Comparison of ENCODE assay signal across 19 cellular contexts in genomic region chr17:59527325-59527917, GRCh38. TPM values are rescaled to one million over a fixed set of nuclear protein-coding genes. Genes with fewer than 3 reads are reported as not detected.
DNase-seq lines count a peak whose midpoint lies in the region; ATAC-seq, FAIRE-seq and TF ChIP-seq lines count a peak whose summit lies in the region.
"Had no signal": no experiment of that assay in that cellular context is flagged by ENCODE, and none has a peak within 500 bp of the region (broad histone marks: within the 10 kb centered on the region; RNA-seq: fewer than 3 reads in every experiment).

No MANE protein-coding gene starts in this region.

- no peaks in the 10 kb centered on the region for H3K9me3 ChIP-seq in H1 (ENCODE audit: insufficient read depth in 2 of 2, low read depth in 1 of 2, low read length in 1 of 2)
- no peaks in the 10 kb centered on the region for H3K9me3 ChIP-seq in tibial artery

- DNase-seq in DMS 273 (lab: John Stamatoyannopoulos, UW; ENCODE audit: unreplicated experiment): peak; percentile 35
- DNase-seq in DMS 273 treated with DMSO at 0.1 percent for 48 hours (lab: John Stamatoyannopoulos, UW): no peak
- DNase-seq in ELR (ENCODE audit: low read depth): peak; percentile 13
- no peak for DNase-seq in H1 (ENCODE audit: low read depth in 1 of 2, low spot score in 2 of 2)
- DNase-seq in tibial artery: no peak
- DNase-seq in amygdala (lab: John Stamatoyannopoulos, UW): no peak
- no peak for DNase-seq in left ventricle myocardium superior
- DNase-seq: DMS153, EL, H9, NCI-H1105 treated with DMSO at 0.1 percent for 48 hours, NCI-H187, NCI-H2107, NCI-H510A, SW 1271 had no signal

- no peak for TF ChIP-seq CTCF in H1 (IDR thresholded peaks at IDR 0.05; ENCODE audit: control extremely low read depth in 1 of 3, insufficient read depth in 1 of 3, low read depth in 1 of 3, low read length in 3 of 3)
- TF ChIP-seq CTCF in tibial artery (IDR thresholded peaks at IDR 0.05): no peak

- H3K4ac ChIP-seq in H1 (replicated peaks; ENCODE audit: insufficient read length, low read depth, low read length): no peak overlapping the region

- H3K27me3 ChIP-seq in H1 (replicated peaks in 1 of 4; ENCODE audit: control insufficient read depth in 3 of 4, extremely low read depth in 1 of 4, insufficient read depth in 3 of 4, low read length in 3 of 4) (no peaks in the 10 kb centered on the region; a peak in 1 of 7 replicates), tibial artery (no peaks in the 10 kb centered on the region)

- WGBS in H1 (ENCODE audit: extremely low coverage in 1 of 2, insufficient coverage in 1 of 2, insufficient read length in 1 of 2, insufficient replicate concordance in 2 of 2, low coverage in 1 of 2, low lambda C conversion rate in 2 of 2, missing lambda C conversion rate in 1 of 2), 2 experiments: 90% methylated on average over 6 of the region's 6 CpGs; no CpG with 5 or more reads in 1 of the 2 experiments

- H2BK15ac ChIP-seq in H1 (ENCODE audit: low read length): no peak overlapping the region

- no peak overlapping the region for H3K4me2 ChIP-seq in H1 (ENCODE audit: insufficient read depth in 1 of 2, low read depth in 2 of 2, low read length in 2 of 2)

- H3K14ac ChIP-seq in H1 (ENCODE audit: insufficient read length): no peak overlapping the region

- no peak overlapping the region for H3K27ac ChIP-seq in H1 (ENCODE audit: low read depth, low read length)
- no peak overlapping the region for H3K27ac ChIP-seq in tibial artery
- H3K27ac ChIP-seq: 22Rv1, HL-60 had no signal

- TF ChIP-seq POLR2A in H1 (IDR thresholded peaks at IDR 0.05; ENCODE audit: control extremely low read depth in 1 of 2, low read depth in 2 of 2, low read length in 2 of 2): peak in 1 of 2 experiments; percentile 42; a peak in 1 of 3 replicates

- TF ChIP-seq EP300 in H1 (IDR thresholded peaks at IDR 0.05; ENCODE audit: borderline replicate concordance in 1 of 2, low read depth in 2 of 2, low read length in 2 of 2): no peak

- no peak for FAIRE-seq in H1 (lab: Jason Lieb, UNC)

- no peak overlapping the region for H4K91ac ChIP-seq in H1 (replicated peaks; ENCODE audit: insufficient read length, low read length)

- POLR2A ChIA-PET in H1 (lab: Charles Lee; ENCODE audit: partially characterized antibody): interaction anchor here (0.7 kb wide), 1 partner anchor 217 kb away, joined by 3 read pairs; no protein-coding TSS in a partner anchor

- H4K5ac ChIP-seq in H1 (ENCODE audit: insufficient read length, low read depth, low read length): no peak overlapping the region

- H2BK20ac ChIP-seq in H1 (ENCODE audit: low read length): no peak overlapping the region

- no peaks in the 10 kb centered on the region for H3K79me2 ChIP-seq in H1 (ENCODE audit: control insufficient read depth in 1 of 2, insufficient read depth in 2 of 2, low read length in 2 of 2)

- TF ChIP-seq RAD21 in H1 (IDR thresholded peaks at IDR 0.05 in 1 of 2, conservative IDR thresholded peaks at IDR 0.05 in 1 of 2; ENCODE audit: low read depth in 2 of 2, low read length in 2 of 2): no peak

- no peak overlapping the region for H3K4me3 ChIP-seq in H1 (ENCODE audit: extremely low read depth in 1 of 4, insufficient read depth in 2 of 4, low read depth in 3 of 4, low read length in 4 of 4)
- H3K4me3 ChIP-seq in tibial artery: no peak overlapping the region

- H2BK12ac ChIP-seq in H1 (ENCODE audit: low read depth, low read length): no peak overlapping the region

- no peak overlapping the region for H2BK5ac ChIP-seq in H1 (ENCODE audit: low read depth, low read length)

- H3K9ac ChIP-seq in H1 (replicated peaks in 1 of 4; ENCODE audit: extremely low read depth in 1 of 4, low read depth in 3 of 4, low read length in 3 of 4): no peak overlapping the region

- H3K36me3 ChIP-seq in H1 (ENCODE audit: control insufficient read depth in 2 of 4, insufficient read depth in 4 of 4, low read length in 3 of 4) (no peaks in the 10 kb centered on the region), tibial artery (no peaks in the 10 kb centered on the region)

- H4K8ac ChIP-seq in H1 (ENCODE audit: extremely low read depth, insufficient read depth, low read length): no peak overlapping the region

- H2AK5ac ChIP-seq in H1 (ENCODE audit: low read depth, low read length): no peak overlapping the region

- no peaks in the 10 kb centered on the region for H3K79me1 ChIP-seq in H1 (ENCODE audit: low read depth, low read length)

- H3K4me1 ChIP-seq in H1 (replicated peaks in 1 of 4; ENCODE audit: control insufficient read depth in 3 of 4, insufficient read depth in 4 of 4, low read length in 3 of 4) (no peaks in the 10 kb centered on the region), tibial artery (no peaks in the 10 kb centered on the region)

- H3K56ac ChIP-seq in H1 (replicated peaks; ENCODE audit: insufficient read length, low read depth, low read length): no peak overlapping the region

- H2AFZ ChIP-seq in H1 (ENCODE audit: low read length): no peak overlapping the region

- no peaks in the 10 kb centered on the region for H3K23me2 ChIP-seq in H1 (ENCODE audit: low read depth, low read length)

- no peak overlapping the region for H3K18ac ChIP-seq in H1 (ENCODE audit: extremely low read depth, low read length)

- intact Hi-C loops in tibial artery (cut with DNase I; ENCODE audit: low total_unique reads): no loop called here
- intact Hi-C loops in left ventricle myocardium superior (cut with micrococcal nuclease): no loop called here

- ATAC-seq in left ventricle myocardium superior: no peak
- ATAC-seq: Panc1 had no signal

- CTCF ChIA-PET in H1 (lab: Charles Lee; ENCODE audit: partially characterized antibody): interaction anchor here (0.8 to 1.3 kb wide), 2 partner anchors 32 to 63 kb away, joined by 3 to 4 read pairs; no protein-coding TSS in a partner anchor

- H3K23ac ChIP-seq in H1 (ENCODE audit: insufficient read length): no peak overlapping the region

- H4K20me1 ChIP-seq in H1 (replicated peaks in 1 of 2; ENCODE audit: control insufficient read depth in 1 of 2, insufficient read depth in 2 of 2, low read length in 2 of 2): no peaks in the 10 kb centered on the region

- H2BK120ac ChIP-seq in H1 (replicated peaks; ENCODE audit: low read depth, low read length): no peak overlapping the region

TF ChIP-seq in PFSK-1, 5 proteins besides CTCF, POLR2A, EP300 and RAD21:
- no peak for TF ChIP-seq TAF1 (IDR thresholded peaks at IDR 0.05; ENCODE audit: borderline replicate concordance, insufficient read depth, low read length)
- 0 out of 2 replicates have a peak, but pooled peaks have one; percentile 22 for TF ChIP-seq POLR2AphosphoS5 (IDR thresholded peaks at IDR 0.05; ENCODE audit: low read depth, low read length)

TF ChIP-seq in H1, 55 proteins besides CTCF, POLR2A, EP300 and RAD21:
- TF ChIP-seq ASH2L (IDR thresholded peaks at IDR 0.05; ENCODE audit: low read length) (no peak), EZH2 (IDR thresholded peaks at IDR 0.05; ENCODE audit: low read depth, low read length, severe bottlenecking) (no peak), TAF7 (optimal IDR thresholded peaks at IDR 0.05; ENCODE audit: borderline replicate concordance, low read depth, low read length) (peak; percentile 74), POLR2AphosphoS5 (IDR thresholded peaks at IDR 0.05; ENCODE audit: low read depth, low read length) (peak; percentile 56; the same call in 1 of the 2 replicates), ZNF274 (IDR thresholded peaks at IDR 0.05; ENCODE audit: borderline replicate concordance, extremely low read depth, low read length) (no peak), MAFK (IDR thresholded peaks at IDR 0.05; ENCODE audit: low read depth, low read length) (no peak)
TF ChIP-seq in H1: peak in this region for 2.

RNA-seq across cellular contexts. Expression of gene DHX40, which starts 38.0 kb away (rescaled TPM):
- 9.5 TPM for polyA plus RNA-seq in PFSK-1 (2012; ENCODE audit: insufficient read length, low read depth)
- 28.3 and 28.5 TPM in 2 replicates for total RNA-seq in H1 (2021; fragmentation: NEBNext Ultra II Directional; extraction: Animal tissue kit (Norgen Biotek cat#: 25700))
- 7.5 and 13.5 TPM in 2 replicates for polyA plus RNA-seq in H1 (2011; rRNA removed)
- polyA plus RNA-seq in H1 (2011; cell fraction: cytosol; rRNA removed): 16.4 TPM
- polyA plus RNA-seq in H1 (2011; cell fraction: nucleus; rRNA removed): 6.0 TPM
- 19.5 to 27.7 TPM (median 20.9 TPM) in 4 replicates for polyA plus RNA-seq in H1 (2012, experiment 1 of 2)
- 1.3 TPM for polyA plus RNA-seq in H1 (2012, experiment 2 of 2)
- polyA plus RNA-seq in H1 (2013, experiment 1 of 2): 14.8 TPM
- 14.9 TPM for polyA plus RNA-seq in H1 (2013, experiment 2 of 2)
- polyA minus RNA-seq in H1 (2011; rRNA and poly(A)+ RNA removed): 22.8 and 29.6 TPM in 2 replicates
- polyA minus RNA-seq in H1 (2011; cell fraction: cytosol; rRNA and poly(A)+ RNA removed): 25.8 TPM
- polyA minus RNA-seq in H1 (2011; cell fraction: nucleus; rRNA and poly(A)+ RNA removed): 23.5 TPM
- 20.9 TPM for total RNA-seq in left ventricle myocardium superior

Comparison
In these comparisons a context has a peak if more than half of its experiments do, and no peak if none do; other contexts are left out.
1. DNase-seq: peak in DMS 273 (single experiment) and ELR (single experiment); none in DMS 273 treated with DMSO at 0.1 percent for 48 hours (single experiment), H1 (0 of 2), tibial artery (0 of 2), amygdala (0 of 56) and left ventricle myocardium superior (single experiment).